Comparison of ENCODE assay signal across 1 cellular context in genomic region chr21:29024474-29025327, GRCh38.
A peak's percentile ranks its signal among the peaks of the same experiment; 100 is the strongest.
TF ChIP-seq lines count a peak whose summit lies in the region.

TSS of gene USP16 (plus strand) at chr21:29024668. CDS start at chr21:29027914, 3,246 bp downstream.

TF ChIP-seq in HepG2, 621 proteins besides CTCF, POLR2A, EP300 and RAD21 (continued from another document and continues in another):
- TF ChIP-seq ZNF318 (CRISPR knock-in tag; IDR thresholded peaks at IDR 0.05) (no peak), HMGXB3 (CRISPR knock-in tag; IDR thresholded peaks at IDR 0.05; ENCODE audit: borderline replicate concordance) (no peak), ZNF577 (CRISPR knock-in tag; IDR thresholded peaks at IDR 0.05; ENCODE audit: borderline replicate concordance, low read depth) (no peak), ZNF598 (CRISPR knock-in tag; IDR thresholded peaks at IDR 0.05; ENCODE audit: borderline replicate concordance) (0 out of 2 replicates have a peak, but pooled peaks have one; percentile 21), TARDBP (CRISPR knock-in tag; IDR thresholded peaks at IDR 0.05) (no peak; the same call in 1 of the 2 replicates), JUND (CRISPR knock-in tag; IDR thresholded peaks at IDR 0.05) (no peak), ATF3 (CRISPR knock-in tag; IDR thresholded peaks at IDR 0.05) (no peak), ZNF616 (CRISPR knock-in tag; IDR thresholded peaks at IDR 0.05; ENCODE audit: low read depth) (no peak), SIN3A (IDR thresholded peaks at IDR 0.05; ENCODE audit: borderline replicate concordance, low read depth, low read length) (peak; percentile 75; the same call in 1 of the 2 replicates), ZSCAN29 (CRISPR knock-in tag; conservative IDR thresholded peaks at IDR 0.05) (no peak), GLMP (CRISPR knock-in tag; IDR thresholded peaks at IDR 0.05; ENCODE audit: borderline replicate concordance) (no peak), KLF6 (CRISPR knock-in tag; IDR thresholded peaks at IDR 0.05) (no peak), NFKBIZ (CRISPR knock-in tag; IDR thresholded peaks at IDR 0.05) (no peak), ZNF335 (CRISPR knock-in tag; IDR thresholded peaks at IDR 0.05) (peak; percentile 37; the same call in 1 of the 2 replicates), XRCC5 (optimal IDR thresholded peaks at IDR 0.05; ENCODE audit: low read length) (peak; percentile 13), ATM (IDR thresholded peaks at IDR 0.05; ENCODE audit: borderline replicate concordance) (no peak), ZNF382 (CRISPR knock-in tag; IDR thresholded peaks at IDR 0.05; ENCODE audit: borderline replicate concordance) (no peak), MXD4 (CRISPR knock-in tag; IDR thresholded peaks at IDR 0.05) (no peak; the same call in 1 of the 2 replicates), ZNF263 (CRISPR knock-in tag; IDR thresholded peaks at IDR 0.05) (peak; percentile 54; the same call in 1 of the 2 replicates), RARG (CRISPR knock-in tag; IDR thresholded peaks at IDR 0.05; ENCODE audit: low read depth) (no peak), ARID4A (CRISPR knock-in tag; IDR thresholded peaks at IDR 0.05; ENCODE audit: borderline replicate concordance) (peak; percentile 89), RFX1 (IDR thresholded peaks at IDR 0.05) (no peak), MTF2 (CRISPR knock-in tag; IDR thresholded peaks at IDR 0.05; ENCODE audit: borderline replicate concordance) (no peak), HES4 (CRISPR knock-in tag; IDR thresholded peaks at IDR 0.05; ENCODE audit: borderline replicate concordance) (no peak), ZNF512B (CRISPR knock-in tag; IDR thresholded peaks at IDR 0.05; ENCODE audit: borderline replicate concordance) (no peak), AFF4 (CRISPR knock-in tag; IDR thresholded peaks at IDR 0.05) (no peak)
